1 cellular context compared by ENCODE assay signal in the genomic region with DNA sequence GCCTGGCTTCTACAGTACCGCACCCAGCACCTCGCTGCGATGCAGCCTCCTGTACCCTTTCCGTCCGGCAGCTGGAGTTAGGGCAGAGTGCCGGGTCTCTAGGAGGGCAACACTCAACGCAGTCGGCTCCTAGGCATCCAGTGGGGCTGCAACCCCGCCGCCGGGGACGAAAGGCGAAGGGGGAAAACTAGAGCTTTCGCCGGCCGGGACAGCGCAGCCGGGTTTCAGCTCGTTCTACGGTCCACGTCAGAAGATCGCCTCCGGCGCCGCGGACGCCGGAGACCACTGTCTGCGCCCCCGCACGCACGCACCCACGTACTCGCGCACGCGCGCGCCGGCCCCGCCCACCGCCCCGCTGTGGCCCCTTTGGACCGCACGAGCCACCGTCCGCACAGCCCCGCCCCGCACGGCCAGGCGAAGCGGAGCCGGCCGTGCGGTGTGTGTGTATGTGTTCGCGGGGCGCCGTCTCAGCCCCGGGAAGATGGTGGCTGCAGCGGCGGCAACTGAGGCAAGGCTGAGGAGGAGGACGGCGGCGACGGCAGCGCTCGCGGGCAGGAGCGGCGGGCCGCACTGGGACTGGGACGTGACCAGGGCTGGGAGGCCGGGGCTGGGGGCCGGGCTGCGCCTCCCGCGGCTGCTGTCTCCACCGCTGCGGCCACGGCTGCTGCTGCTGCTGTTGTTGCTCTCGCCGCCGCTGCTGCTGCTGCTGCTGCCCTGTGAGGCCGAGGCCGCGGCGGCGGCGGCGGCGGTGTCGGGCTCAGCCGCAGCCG.
TF ChIP-seq lines count a peak whose summit lies in the region.

Gene ATRN, plus strand, starts transcription at position 392 of the 770 bp plus-strand sequence. Its CDS starts 90 bp downstream, at position 482.

TF ChIP-seq in K562, 482 proteins besides CTCF, POLR2A, EP300 and RAD21 (continued from another document and continues in another):
- TF ChIP-seq ZBTB40 (IDR thresholded peaks at IDR 0.05) (no peak; the same call in 1 of the 2 replicates), ZBTB40 (CRISPR knock-in tag; IDR thresholded peaks at IDR 0.05) (no peak), USF1 (CRISPR knock-in tag; IDR thresholded peaks at IDR 0.05) (no peak), HSF4 (CRISPR knock-in tag; IDR thresholded peaks at IDR 0.05; ENCODE audit: borderline replicate concordance) (no peak), HIVEP1 (CRISPR knock-in tag; IDR thresholded peaks at IDR 0.05) (no peak), POLR3A (IDR thresholded peaks at IDR 0.05; ENCODE audit: borderline replicate concordance, extremely low read depth, insufficient read depth, insufficient read length) (no peak), ASH1L (IDR thresholded peaks at IDR 0.05; ENCODE audit: borderline replicate concordance, low read depth, partially characterized antibody) (no peak), ARID4B (CRISPR knock-in tag; IDR thresholded peaks at IDR 0.05) (peak; percentile 93), PYGO2 (tag; IDR thresholded peaks at IDR 0.05) (no peak), ZNF165 (CRISPR knock-in tag; IDR thresholded peaks at IDR 0.05; ENCODE audit: borderline replicate concordance) (no peak), NUFIP1 (IDR thresholded peaks at IDR 0.05; ENCODE audit: partially characterized antibody) (no peak), CHD4 (IDR thresholded peaks at IDR 0.05; ENCODE audit: insufficient read depth, insufficient replicate concordance, low read depth, low read length, poor library complexity, severe bottlenecking) (no peak), E2F6 (IDR thresholded peaks at IDR 0.05; ENCODE audit: borderline replicate concordance in 1 of 2, extremely low read depth in 1 of 2, insufficient read depth in 1 of 2, insufficient read length in 1 of 2, low read depth in 1 of 2, low read length in 1 of 2, poor library complexity in 1 of 2, severe bottlenecking in 1 of 2) (peak in 1 of 2 experiments; percentile 44), ZNF444 (CRISPR knock-in tag; IDR thresholded peaks at IDR 0.05) (no peak), NBN (IDR thresholded peaks at IDR 0.05; ENCODE audit: low read depth) (no peak), ZFX (CRISPR knock-in tag; IDR thresholded peaks at IDR 0.05) (peak; percentile 56; the same call in 1 of the 2 replicates), POLR2B (IDR thresholded peaks at IDR 0.05; ENCODE audit: low read depth, partially characterized antibody) (peak; percentile 78), ZNF780A (CRISPR knock-in tag; IDR thresholded peaks at IDR 0.05) (no peak), DIDO1 (tag; IDR thresholded peaks at IDR 0.05; ENCODE audit: low read depth) (no peak), XRCC5 (IDR thresholded peaks at IDR 0.05; ENCODE audit: low read depth, low read length) (no peak), HDAC8 (tag; IDR thresholded peaks at IDR 0.05) (no peak), ZBTB8A (IDR thresholded peaks at IDR 0.05; ENCODE audit: partially characterized antibody) (no peak), SOX6 (IDR thresholded peaks at IDR 0.05) (0 out of 2 replicates have a peak, but pooled peaks have one; percentile 29), ZNF408 (CRISPR knock-in tag; IDR thresholded peaks at IDR 0.05; ENCODE audit: low read depth) (no peak), ETV1 (tag; conservative IDR thresholded peaks at IDR 0.05; ENCODE audit: low read depth) (no peak), MAZ (CRISPR knock-in tag; conservative IDR thresholded peaks at IDR 0.05 in 1 of 2, IDR thresholded peaks at IDR 0.05 in 1 of 2) (peak; percentile 84 to 85), ZNF274 (IDR thresholded peaks at IDR 0.05; ENCODE audit: borderline replicate concordance, low read depth, low read length) (no peak), RBM39 (optimal IDR thresholded peaks at IDR 0.05; ENCODE audit: low read depth, low read length) (no peak), POU5F1 (IDR thresholded peaks at IDR 0.05; ENCODE audit: borderline replicate concordance, low read depth, low read length, partially characterized antibody) (peak; percentile 69), NRF1 (conservative IDR thresholded peaks at IDR 0.05 in 1 of 2, IDR thresholded peaks at IDR 0.05 in 1 of 2) (peak; percentile 92 to 93), CHD2 (IDR thresholded peaks at IDR 0.05; ENCODE audit: low read depth, low read length) (no peak), RB1 (IDR thresholded peaks at IDR 0.05; ENCODE audit: low read depth) (peak; percentile 71; the same call in 1 of the 2 replicates), ZNF668 (CRISPR knock-in tag; IDR thresholded peaks at IDR 0.05) (no peak), NCOA6 (IDR thresholded peaks at IDR 0.05) (peak; percentile 86), PHF8 (IDR thresholded peaks at IDR 0.05; ENCODE audit: borderline replicate concordance, low read length) (peak; percentile 97)
- TF ChIP-seq, protein P1, sequence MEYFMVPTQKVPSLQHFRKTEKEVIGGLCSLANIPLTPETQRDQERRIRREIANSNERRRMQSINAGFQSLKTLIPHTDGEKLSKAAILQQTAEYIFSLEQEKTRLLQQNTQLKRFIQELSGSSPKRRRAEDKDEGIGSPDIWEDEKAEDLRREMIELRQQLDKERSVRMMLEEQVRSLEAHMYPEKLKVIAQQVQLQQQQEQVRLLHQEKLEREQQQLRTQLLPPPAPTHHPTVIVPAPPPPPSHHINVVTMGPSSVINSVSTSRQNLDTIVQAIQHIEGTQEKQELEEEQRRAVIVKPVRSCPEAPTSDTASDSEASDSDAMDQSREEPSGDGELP (CRISPR knock-in tag; IDR thresholded peaks at IDR 0.05; ENCODE audit: borderline replicate concordance), result peak; percentile 66; the same call in 1 of the 2 replicates
- TF ChIP-seq, protein P2, sequence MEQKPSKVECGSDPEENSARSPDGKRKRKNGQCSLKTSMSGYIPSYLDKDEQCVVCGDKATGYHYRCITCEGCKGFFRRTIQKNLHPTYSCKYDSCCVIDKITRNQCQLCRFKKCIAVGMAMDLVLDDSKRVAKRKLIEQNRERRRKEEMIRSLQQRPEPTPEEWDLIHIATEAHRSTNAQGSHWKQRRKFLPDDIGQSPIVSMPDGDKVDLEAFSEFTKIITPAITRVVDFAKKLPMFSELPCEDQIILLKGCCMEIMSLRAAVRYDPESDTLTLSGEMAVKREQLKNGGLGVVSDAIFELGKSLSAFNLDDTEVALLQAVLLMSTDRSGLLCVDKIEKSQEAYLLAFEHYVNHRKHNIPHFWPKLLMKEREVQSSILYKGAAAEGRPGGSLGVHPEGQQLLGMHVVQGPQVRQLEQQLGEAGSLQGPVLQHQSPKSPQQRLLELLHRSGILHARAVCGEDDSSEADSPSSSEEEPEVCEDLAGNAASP (IDR thresholded peaks at IDR 0.05), result no peak
- TF ChIP-seq, protein P3, sequence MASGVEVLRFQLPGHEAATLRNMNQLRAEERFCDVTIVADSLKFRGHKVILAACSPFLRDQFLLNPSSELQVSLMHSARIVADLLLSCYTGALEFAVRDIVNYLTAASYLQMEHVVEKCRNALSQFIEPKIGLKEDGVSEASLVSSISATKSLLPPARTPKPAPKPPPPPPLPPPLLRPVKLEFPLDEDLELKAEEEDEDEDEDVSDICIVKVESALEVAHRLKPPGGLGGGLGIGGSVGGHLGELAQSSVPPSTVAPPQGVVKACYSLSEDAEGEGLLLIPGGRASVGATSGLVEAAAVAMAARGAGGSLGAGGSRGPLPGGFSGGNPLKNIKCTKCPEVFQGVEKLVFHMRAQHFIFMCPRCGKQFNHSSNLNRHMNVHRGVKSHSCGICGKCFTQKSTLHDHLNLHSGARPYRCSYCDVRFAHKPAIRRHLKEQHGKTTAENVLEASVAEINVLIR (CRISPR knock-in tag; IDR thresholded peaks at IDR 0.05), result peak; percentile 49
